28 cellular contexts compared by ENCODE assay signal in genomic region chr2:30959653-30960052, GRCh38.
"Had no signal": no experiment of that assay in that cellular context is flagged by ENCODE, and none has a peak within 500 bp of the region (broad histone marks: within the 10 kb centered on the region; RNA-seq: fewer than 3 reads in every experiment).

No MANE protein-coding gene starts in this region.

- H3K4me3 ChIP-seq: coronary artery, dorsolateral prefrontal cortex, esophagus squamous epithelium, gastrocnemius medialis, heart right ventricle, left lung, lower lobe of right lung, mucosa of descending colon had no signal

- H3K36me3 Mint-ChIP-seq: mesothelial cell of epicardium, naive B cell had no signal

- H3K4me3 Mint-ChIP-seq: mesothelial cell of epicardium, naive B cell had no signal

- DNase-seq: dermis blood vessel endothelial cell; dorsolateral prefrontal cortex; effector CD4-positive, alpha-beta T cell; effector memory CD4-positive, alpha-beta T cell; erythroblast; esophagus squamous epithelium; foreskin fibroblast; foreskin melanocyte; gastrocnemius medialis; glutamatergic neuron; head of caudate nucleus; heart right ventricle; hippocampal formation; left cardiac atrium; left lung; left ventricle myocardium superior; lower lobe of right lung; mesenchymal stem cell; mucosa of descending colon; naive B cell had no signal

- FAIRE-seq: colon, endometrium, islet of Langerhans, keratinocyte had no signal

- H3K9me3 ChIP-seq: esophagus squamous epithelium, gastrocnemius medialis, heart right ventricle, left lung, lower lobe of right lung, mucosa of descending colon had no signal

- ATAC-seq: esophagus mucosa, gastrocnemius medialis, heart right ventricle, left cardiac atrium, left lung, left ventricle myocardium superior, lower lobe of right lung, mucosa of descending colon had no signal

- H3K27me3 Mint-ChIP-seq: naive B cell had no signal

- H3K9me3 Mint-ChIP-seq: mesothelial cell of epicardium had no signal

- H3K27me3 ChIP-seq: esophagus squamous epithelium, gastrocnemius medialis, left lung had no signal

- H3K36me3 ChIP-seq: gastrocnemius medialis, heart right ventricle, lower lobe of right lung had no signal

- H3K27ac Mint-ChIP-seq: mesothelial cell of epicardium, naive B cell had no signal

- H3K4me1 ChIP-seq: gastrocnemius medialis, heart right ventricle, left lung, lower lobe of right lung had no signal

- H3K27ac ChIP-seq: coronary artery, epithelial cell of prostate, esophagus squamous epithelium, gastrocnemius medialis, heart right ventricle, left lung, lower lobe of right lung had no signal
